Comparison of ENCODE assay signal across 8 cellular contexts in the genomic region with DNA sequence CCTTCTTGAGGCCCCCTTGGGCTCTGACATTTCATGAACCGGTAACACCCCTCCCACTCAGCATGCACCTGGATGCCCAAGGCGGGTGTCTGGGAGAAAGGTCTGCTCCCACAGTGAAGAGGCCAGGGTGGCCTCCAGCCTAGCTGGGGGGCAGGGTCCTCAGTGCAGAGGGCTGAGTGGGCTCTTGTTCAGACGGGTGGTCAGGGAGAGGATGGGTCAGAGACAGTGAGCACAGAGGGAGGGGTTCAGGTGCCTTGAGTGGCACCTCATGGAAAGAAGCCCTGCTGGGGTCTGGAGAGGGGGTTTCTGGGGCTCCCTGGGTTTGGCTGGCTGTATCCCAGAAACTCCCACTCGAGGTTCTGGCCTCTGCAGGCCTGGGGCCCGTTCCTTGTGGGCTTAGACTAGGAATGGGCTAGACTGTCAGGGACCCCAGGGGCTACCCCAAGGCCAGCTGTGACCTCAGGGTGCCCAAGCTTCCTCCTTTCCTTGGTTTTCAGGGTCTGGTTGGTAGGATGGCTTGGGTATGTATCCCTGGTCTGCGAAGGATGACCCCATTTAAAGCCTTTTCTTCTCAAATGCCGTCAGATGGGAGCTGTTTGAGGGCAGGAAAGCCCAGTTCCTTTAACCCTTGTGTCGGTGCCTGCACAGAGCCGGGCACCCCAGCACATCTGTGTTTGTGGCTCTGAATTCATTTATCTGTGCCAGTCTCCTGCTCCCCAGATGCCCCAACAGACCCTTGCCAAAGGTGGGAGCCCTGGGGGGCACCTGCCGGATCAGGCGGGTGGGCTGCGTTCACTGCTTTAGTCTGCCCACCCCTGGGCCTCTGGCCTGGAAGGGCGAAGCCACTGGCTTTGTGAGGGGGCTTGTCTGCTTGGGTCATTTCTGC.
DNase-seq lines count a peak whose midpoint lies in the region; ATAC-seq and TF ChIP-seq lines count a peak whose summit lies in the region.

No MANE protein-coding gene starts in this region.

- no peak for ATAC-seq in DND-41 (ENCODE audit: insufficient read depth, low read depth)
- ATAC-seq in RWPE2 (ENCODE audit: low read depth), result no peak
- ATAC-seq in GM19452 (IDR thresholded peaks at IDR 0.05; ENCODE audit: unreplicated experiment), result no peak
- ATAC-seq in HG02981 (IDR thresholded peaks at IDR 0.05; ENCODE audit: unreplicated experiment), result no peak
- ATAC-seq in GM21423 (IDR thresholded peaks at IDR 0.05; ENCODE audit: unreplicated experiment), result no peak

- peaks cover 2% of the 10 kb centered on the region for H3K79me2 ChIP-seq in DND-41 (ENCODE audit: insufficient read depth, low read length)

- H3K27me3 ChIP-seq in DND-41 (ENCODE audit: insufficient read depth, low read length, poor library complexity) (no peaks in the 10 kb centered on the region), RWPE2 (ENCODE audit: insufficient read depth, poor library complexity, severe bottlenecking) (no peaks in the 10 kb centered on the region)

- H3K36me3 ChIP-seq in DND-41 (ENCODE audit: insufficient read depth, low read length) (no peaks in the 10 kb centered on the region), RWPE2 (ENCODE audit: low read depth) (no peaks in the 10 kb centered on the region)

- peak overlapping the region; percentile 66 for H3K9ac ChIP-seq in DND-41 (ENCODE audit: low read depth, low read length)

- H3K4me3 ChIP-seq in DND-41 (ENCODE audit: low read depth in 1 of 2, low read length in 2 of 2), result peak overlapping the region in 1 of 2 experiments; percentile 66; a peak in 2 of 4 replicates
- H3K4me3 ChIP-seq in RWPE2 (ENCODE audit: severe bottlenecking), result peak overlapping the region; percentile 48
- H3K4me3 ChIP-seq in foreskin fibroblast (ENCODE audit: low read depth in 1 of 2, low read length in 2 of 2), result peak overlapping the region; percentile 71 to 78
- peak overlapping the region; percentile 64 for H3K4me3 ChIP-seq in retinal pigment epithelial cell (ENCODE audit: low read length)

- peak overlapping the region; percentile 87 for H3K4me2 ChIP-seq in DND-41 (ENCODE audit: insufficient read depth, low read length)

- H4K20me1 ChIP-seq in DND-41 (ENCODE audit: insufficient read depth, low read length), result no peaks in the 10 kb centered on the region; the same call in 1 of the 2 replicates

- H3K4me1 ChIP-seq in DND-41 (ENCODE audit: insufficient read depth, low read length) (peaks cover 23% of the 10 kb centered on the region), RWPE2 (ENCODE audit: insufficient read depth, poor library complexity, severe bottlenecking) (no peaks in the 10 kb centered on the region)

- TF ChIP-seq CTCF in DND-41 (IDR thresholded peaks at IDR 0.05; ENCODE audit: borderline replicate concordance, extremely low read depth, low read length, poor library complexity, severe bottlenecking) (no peak), RWPE2 (IDR thresholded peaks at IDR 0.05; ENCODE audit: poor library complexity, severe bottlenecking) (no peak), foreskin fibroblast (IDR thresholded peaks at IDR 0.05; ENCODE audit: low read depth, low read length) (no peak), retinal pigment epithelial cell (conservative IDR thresholded peaks at IDR 0.05; ENCODE audit: low read depth, low read length) (no peak)

- H3K27ac ChIP-seq in DND-41 (ENCODE audit: low read length) (no peak overlapping the region), RWPE2 (ENCODE audit: poor library complexity, severe bottlenecking) (no peak overlapping the region)

- DNase-seq in DND-41, result no peak
- DNase-seq in RWPE2 (ENCODE audit: low spot score), result no peak
- DNase-seq in foreskin fibroblast, result peak in 1 of 2 donors; percentile 9
- DNase-seq in retinal pigment epithelial cell (ENCODE audit: low read depth), result no peak
- no peak for DNase-seq in RKO (ENCODE audit: low spot score)

- no peak overlapping the region for H2AFZ ChIP-seq in DND-41 (ENCODE audit: low read depth, low read length)

- H3K9me3 ChIP-seq in DND-41 (ENCODE audit: insufficient read depth, low read length, severe bottlenecking) (no peaks in the 10 kb centered on the region), RWPE2 (ENCODE audit: severe bottlenecking) (no peaks in the 10 kb centered on the region)
